20 cellular contexts compared by ENCODE assay signal in the genomic region with DNA sequence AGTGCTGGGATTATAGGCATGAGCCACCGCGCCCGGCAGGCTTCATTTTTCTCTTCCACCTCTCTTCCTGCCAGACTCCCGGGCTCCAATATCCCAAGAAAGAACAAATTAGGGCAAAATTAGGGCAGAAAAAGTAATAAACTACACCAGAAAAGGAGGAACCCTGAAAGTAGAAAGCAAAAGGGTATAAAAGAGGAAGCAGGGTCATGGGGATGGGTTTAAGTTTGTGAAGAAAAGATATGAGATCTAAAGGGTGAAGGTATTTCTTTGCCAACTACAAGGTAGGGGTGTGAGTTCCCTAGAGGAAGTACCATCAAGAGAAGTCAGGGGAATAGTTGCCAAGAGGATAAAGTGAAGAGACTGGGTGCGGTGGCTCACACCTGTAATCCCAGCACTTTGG. TPM values are rescaled to one million over a fixed set of nuclear protein-coding genes. Genes with fewer than 3 reads are reported as not detected.
DNase-seq lines count a peak whose midpoint lies in the region; ATAC-seq, FAIRE-seq and TF ChIP-seq lines count a peak whose summit lies in the region.
"Had no signal": no experiment of that assay in that cellular context is flagged by ENCODE, and none has a peak within 500 bp of the region (broad histone marks: within the 10 kb centered on the region; RNA-seq: fewer than 3 reads in every experiment).

No MANE protein-coding gene starts in this region.

- H3K9me1 ChIP-seq in endothelial cell of umbilical vein (replicated peaks; ENCODE audit: control insufficient read depth, extremely low read depth, insufficient read depth, low read length), result no peaks in the 10 kb centered on the region

- no peak overlapping the region for H2AFZ ChIP-seq in endothelial cell of umbilical vein (ENCODE audit: low read depth, low read length)

- peaks cover 14% of the 10 kb centered on the region for H3K4me1 ChIP-seq in endothelial cell of umbilical vein (ENCODE audit: control insufficient read depth, extremely low read depth, insufficient read depth, low read length)
- peaks cover 0 to 19% (median 3%) of the 10 kb centered on the region in 4 donors for H3K4me1 ChIP-seq in tibial nerve
- H3K4me1 ChIP-seq: adrenal gland had no signal

- H3K4me1 Mint-ChIP-seq in stimulated activated naive CD8-positive, alpha-beta T cell treated with anti-CD3 and anti-CD28 coated beads, Interleukin-15, Interleukin-2, amounts not matched to agents 100 ng/mL and 50 ng/mL, for 24 hours (ENCODE audit: low read depth), result peaks cover 66% of the 10 kb centered on the region

- 91 to 96% methylated on average over 5 of the region's 5 CpGs for WGBS in tibial nerve, 2 donors

- no peaks in the 10 kb centered on the region for H3K9me3 Mint-ChIP-seq in stimulated activated naive CD8-positive, alpha-beta T cell treated with anti-CD3 and anti-CD28 coated beads, Interleukin-15, Interleukin-2, amounts not matched to agents 100 ng/mL and 50 ng/mL, for 24 hours
- H3K9me3 Mint-ChIP-seq: stimulated activated naive CD8-positive, alpha-beta T cell treated with anti-CD3 and anti-CD28 coated beads, Interleukin-15, amount 100 ng/mL, for 72 hours; T-helper 1 cell treated with Interleukin-12 subunit alpha and Interleukin-12 subunit beta and Interleukin-4 antibody, amounts not matched to agents 30 μg/mL and 1 μg/mL, for 36 hours had no signal

- no TSS peak for BruUV-seq in endothelial cell of umbilical vein (replicated peaks; lab: Mats Ljungman, UMichigan)

- POLR2A ChIA-PET in endothelial cell of umbilical vein (lab: Charles Lee), result interaction anchor here (1.5 kb wide), 1 partner anchor 43 kb away, joined by 5 read pairs; the partner anchor contains the start of genes AP4B1 and DCLRE1B

- FAIRE-seq in endothelial cell of umbilical vein (lab: Jason Lieb, UNC), result no peak

- intact Hi-C loops in endothelial cell of umbilical vein (cut with micrococcal nuclease), result loop anchor here (1.0 kb wide), 2 partner anchors 44 to 68 kb away; partner anchors contain the start of genes DCLRE1B and HIPK1

- H3K9ac ChIP-seq in endothelial cell of umbilical vein (replicated peaks; ENCODE audit: extremely low read depth, insufficient read depth, low read length), result no peak overlapping the region

- no peak overlapping the region for H3K4me3 ChIP-seq in endothelial cell of umbilical vein (replicated peaks in 1 of 3; ENCODE audit: insufficient read depth in 1 of 3, low read depth in 1 of 3, low read length in 3 of 3)
- no peak overlapping the region for H3K4me3 ChIP-seq in tibial nerve
- H3K4me3 ChIP-seq: adrenal gland, skin epidermis had no signal

- H4K20me1 ChIP-seq in endothelial cell of umbilical vein (replicated peaks; ENCODE audit: control insufficient read depth, extremely low read depth, insufficient read depth, low read length), result no peaks in the 10 kb centered on the region

- H3K27me3 Mint-ChIP-seq in stimulated activated naive CD8-positive, alpha-beta T cell treated with anti-CD3 and anti-CD28 coated beads, Interleukin-15, Interleukin-2, amounts not matched to agents 100 ng/mL and 50 ng/mL, for 24 hours, result no peaks in the 10 kb centered on the region
- H3K27me3 Mint-ChIP-seq: stimulated activated naive CD8-positive, alpha-beta T cell treated with anti-CD3 and anti-CD28 coated beads, Interleukin-15, amount 100 ng/mL, for 72 hours had no signal

- peak overlapping the region; percentile 13 for H3K27ac Mint-ChIP-seq in stimulated activated naive CD8-positive, alpha-beta T cell treated with anti-CD3 and anti-CD28 coated beads, Interleukin-15, Interleukin-2, amounts not matched to agents 100 ng/mL and 50 ng/mL, for 24 hours
- H3K27ac Mint-ChIP-seq: T-helper 1 cell treated with Interleukin-12 subunit alpha and Interleukin-12 subunit beta and Interleukin-4 antibody, amounts not matched to agents 30 μg/mL and 1 μg/mL, for 36 hours had no signal

- H3K36me3 ChIP-seq in endothelial cell of umbilical vein (ENCODE audit: control insufficient read depth in 2 of 2, extremely low read depth in 1 of 2, insufficient read depth in 2 of 2, low read length in 2 of 2), result no peaks in the 10 kb centered on the region
- H3K36me3 ChIP-seq in tibial nerve, result no peaks in the 10 kb centered on the region
- H3K36me3 ChIP-seq: adrenal gland had no signal

- no peak for TF ChIP-seq EP300 in tibial nerve (IDR thresholded peaks at IDR 0.05)

- no peak for ATAC-seq in stimulated activated naive CD8-positive, alpha-beta T cell treated with anti-CD3 and anti-CD28 coated beads, Interleukin-15, Interleukin-2, amounts not matched to agents 100 U/mL and 50 U/mL, for 24 hours
- ATAC-seq in HG02870 (IDR thresholded peaks at IDR 0.05; ENCODE audit: unreplicated experiment), result no peak
- ATAC-seq: left lobe of liver; Panc1; stimulated activated naive CD8-positive, alpha-beta T cell treated with anti-CD3 and anti-CD28 coated beads, Interleukin-15, amount 100 ng/mL, for 72 hours had no signal

- CTCF ChIA-PET in endothelial cell of umbilical vein (lab: Charles Lee), result no interaction called here

- no peaks in the 10 kb centered on the region for H3K9me3 ChIP-seq in endothelial cell of umbilical vein (replicated peaks; ENCODE audit: control insufficient read depth, insufficient read depth, low read length)
- no peaks in the 10 kb centered on the region for H3K9me3 ChIP-seq in tibial nerve
- H3K9me3 ChIP-seq: adrenal gland had no signal

- no peaks in the 10 kb centered on the region for H3K79me2 ChIP-seq in endothelial cell of umbilical vein (ENCODE audit: control insufficient read depth, insufficient read depth, low read length)

- H3K36me3 Mint-ChIP-seq in stimulated activated naive CD8-positive, alpha-beta T cell treated with anti-CD3 and anti-CD28 coated beads, Interleukin-15, Interleukin-2, amounts not matched to agents 100 ng/mL and 50 ng/mL, for 24 hours (ENCODE audit: low read depth), result peaks cover 71% of the 10 kb centered on the region

- TF ChIP-seq CTCF in endothelial cell of umbilical vein (IDR thresholded peaks at IDR 0.05; ENCODE audit: extremely low read depth in 1 of 2, insufficient read depth in 1 of 2, low read depth in 1 of 2, low read length in 2 of 2) (no peak), tibial nerve (IDR thresholded peaks at IDR 0.05) (no peak)

- DNase-seq in stimulated activated naive CD8-positive, alpha-beta T cell treated with anti-CD3 and anti-CD28 coated beads, Interleukin-15, Interleukin-2, amounts not matched to agents 100 U/mL and 50 U/mL, for 24 hours, result no peak
- DNase-seq in SKM-1 treated with dmso at 0.1 percent for 144 hours (lab: John Stamatoyannopoulos, UW; ENCODE audit: unreplicated experiment) (peak; percentile 19), endothelial cell of umbilical vein (ENCODE audit: low read depth, low spot score) (no peak), NCI-H1417 (lab: John Stamatoyannopoulos, UW) (no peak), AG08395 (ENCODE audit: low spot score) (no peak), tibial nerve (ENCODE audit: low spot score in 2 of 2) (no peak)
- DNase-seq: activated CD4-positive, alpha-beta T cell treated with anti-CD3 and anti-CD28 coated beads for 1 hour; activated T-cell treated with anti-CD3 and anti-CD28 coated beads for 4 hours; adrenal gland; caudate nucleus; effector memory CD4-positive, alpha-beta T cell; NCI-H1694 treated with DMSO at 0.1 percent for 48 hours; stimulated activated naive CD8-positive, alpha-beta T cell treated with anti-CD3 and anti-CD28 coated beads, Interleukin-15, amount 100 ng/mL, for 72 hours had no signal

- TF ChIP-seq POLR2A in endothelial cell of umbilical vein (IDR thresholded peaks at IDR 0.05; ENCODE audit: low read depth, low read length) (no peak), tibial nerve (IDR thresholded peaks at IDR 0.05) (no peak)

- H3K4me3 Mint-ChIP-seq in stimulated activated naive CD8-positive, alpha-beta T cell treated with anti-CD3 and anti-CD28 coated beads, Interleukin-15, Interleukin-2, amounts not matched to agents 100 ng/mL and 50 ng/mL, for 24 hours, result no peak overlapping the region
- H3K4me3 Mint-ChIP-seq: stimulated activated naive CD8-positive, alpha-beta T cell treated with anti-CD3 and anti-CD28 coated beads, Interleukin-15, amount 100 ng/mL, for 72 hours; T-helper 1 cell treated with Interleukin-12 subunit alpha and Interleukin-12 subunit beta and Interleukin-4 antibody, amounts not matched to agents 30 μg/mL and 1 μg/mL, for 36 hours had no signal

- no peak overlapping the region for H3K4me2 ChIP-seq in endothelial cell of umbilical vein (ENCODE audit: insufficient read depth, low read length)

- H3K27ac ChIP-seq in endothelial cell of umbilical vein (ENCODE audit: insufficient read depth, low read depth, low read length) (peak overlapping the region; percentile 74), tibial nerve (no peak overlapping the region)
- H3K27ac ChIP-seq: adrenal gland had no signal

- dilution Hi-C loops in endothelial cell of umbilical vein (cut with MboI; ENCODE audit: extremely low pct_ligation_motif_present, low sequenced_read_pairs), result no loop called here

- H3K27me3 ChIP-seq in endothelial cell of umbilical vein (ENCODE audit: control insufficient read depth in 2 of 2, insufficient read depth in 2 of 2, low read length in 2 of 2), result no peaks in the 10 kb centered on the region
- no peaks in the 10 kb centered on the region for H3K27me3 ChIP-seq in tibial nerve
- H3K27me3 ChIP-seq: adrenal gland had no signal

RNA-seq across cellular contexts. Expression of gene PTPN22, which starts 9.9 kb away (rescaled TPM):
- not detected in 2 replicates for total RNA-seq in endothelial cell of umbilical vein
- polyA plus RNA-seq in endothelial cell of umbilical vein, result not detected in 2 replicates
- polyA plus RNA-seq in endothelial cell of umbilical vein (2011; cell fraction: cytosol; rRNA removed), result 0.05 and 0.08 TPM in 2 replicates
- polyA plus RNA-seq in endothelial cell of umbilical vein (2011; cell fraction: nucleus; rRNA removed), result 0.10 and 0.24 TPM in 2 replicates
- 3.7 and 6.4 TPM in 2 replicates for polyA plus RNA-seq in endothelial cell of umbilical vein (2012)
- 0.11 TPM in 1 of 2 replicates, not detected in the other for polyA minus RNA-seq in endothelial cell of umbilical vein
- not detected for polyA minus RNA-seq in endothelial cell of umbilical vein (2011; cell fraction: cytosol; rRNA and poly(A)+ RNA removed)
- polyA minus RNA-seq in endothelial cell of umbilical vein (2011; cell fraction: nucleus; rRNA and poly(A)+ RNA removed), result not detected in 2 replicates
- total RNA-seq in tibial nerve, result 1 to 10 TPM; 2.3 to 4.9 (median 3.5) TPM
- total RNA-seq: NCI-H460 had no signal

RNA-seq across cellular contexts. Expression of gene BCL2L15, which starts 25.7 kb away (rescaled TPM):
- total RNA-seq in endothelial cell of umbilical vein (0.29 and 1.3 TPM in 2 replicates), tibial nerve (under 1 TPM; 0.22 to 0.63 (median 0.35) TPM)
- 0.28 and 0.40 TPM in 2 replicates for polyA plus RNA-seq in endothelial cell of umbilical vein
- 0.06 and 0.15 TPM in 2 replicates for polyA plus RNA-seq in endothelial cell of umbilical vein (2011; cell fraction: cytosol; rRNA removed)
- 1.4 and 2.5 TPM in 2 replicates for polyA plus RNA-seq in endothelial cell of umbilical vein (2011; cell fraction: nucleus; rRNA removed)
- polyA plus RNA-seq in endothelial cell of umbilical vein (2012), result 0.05 TPM in 1 of 2 replicates, not detected in the other
- 0.22 and 0.32 TPM in 2 replicates for polyA minus RNA-seq in endothelial cell of umbilical vein
- polyA minus RNA-seq in endothelial cell of umbilical vein (2011; cell fraction: cytosol; rRNA and poly(A)+ RNA removed), result not detected
- 0.67 and 1.1 TPM in 2 replicates for polyA minus RNA-seq in endothelial cell of umbilical vein (2011; cell fraction: nucleus; rRNA and poly(A)+ RNA removed)

RNA-seq across cellular contexts. Expression of gene AP4B1, which starts 43.0 kb away (rescaled TPM):
- total RNA-seq in endothelial cell of umbilical vein (29.4 and 33.0 TPM in 2 replicates), tibial nerve (10 to 100 TPM; 22.1 to 39.9 (median 34.5) TPM)
- polyA plus RNA-seq in endothelial cell of umbilical vein, result 15.4 and 21.9 TPM in 2 replicates
- polyA plus RNA-seq in endothelial cell of umbilical vein (2011; cell fraction: cytosol; rRNA removed), result 16.8 and 18.6 TPM in 2 replicates
- polyA plus RNA-seq in endothelial cell of umbilical vein (2011; cell fraction: nucleus; rRNA removed), result 74.4 and 112 TPM in 2 replicates
- polyA plus RNA-seq in endothelial cell of umbilical vein (2012), result 19.7 and 24.7 TPM in 2 replicates
- 28.1 and 34.1 TPM in 2 replicates for polyA minus RNA-seq in endothelial cell of umbilical vein
- 10.9 TPM for polyA minus RNA-seq in endothelial cell of umbilical vein (2011; cell fraction: cytosol; rRNA and poly(A)+ RNA removed)
- 37.7 and 42.9 TPM in 2 replicates for polyA minus RNA-seq in endothelial cell of umbilical vein (2011; cell fraction: nucleus; rRNA and poly(A)+ RNA removed)

RNA-seq across cellular contexts. Expression of gene DCLRE1B, which starts 43.5 kb away (rescaled TPM):
- total RNA-seq in endothelial cell of umbilical vein (10.7 and 10.8 TPM in 2 replicates), tibial nerve (1 to 10 TPM; 3.5 to 7.2 (median 4.3) TPM)
- 5.6 and 6.1 TPM in 2 replicates for polyA plus RNA-seq in endothelial cell of umbilical vein
- polyA plus RNA-seq in endothelial cell of umbilical vein (2011; cell fraction: cytosol; rRNA removed), result 5.2 and 6.4 TPM in 2 replicates
- polyA plus RNA-seq in endothelial cell of umbilical vein (2011; cell fraction: nucleus; rRNA removed), result 2.7 and 2.8 TPM in 2 replicates
- 5.6 and 9.1 TPM in 2 replicates for polyA plus RNA-seq in endothelial cell of umbilical vein (2012)
- polyA minus RNA-seq in endothelial cell of umbilical vein, result 3.9 and 5.3 TPM in 2 replicates
- 9.9 TPM for polyA minus RNA-seq in endothelial cell of umbilical vein (2011; cell fraction: cytosol; rRNA and poly(A)+ RNA removed)
- 2.0 and 2.2 TPM in 2 replicates for polyA minus RNA-seq in endothelial cell of umbilical vein (2011; cell fraction: nucleus; rRNA and poly(A)+ RNA removed)

RNA-seq across cellular contexts. Expression of gene RSBN1, which starts 49.4 kb away (rescaled TPM):
- total RNA-seq in endothelial cell of umbilical vein (10.8 and 13.4 TPM in 2 replicates), tibial nerve (10 to 100 TPM; 18.9 to 33.9 (median 28.7) TPM)
- 3.5 and 4.0 TPM in 2 replicates for polyA plus RNA-seq in endothelial cell of umbilical vein
- polyA plus RNA-seq in endothelial cell of umbilical vein (2011; cell fraction: cytosol; rRNA removed), result 3.9 and 4.3 TPM in 2 replicates
- 8.4 and 10.5 TPM in 2 replicates for polyA plus RNA-seq in endothelial cell of umbilical vein (2011; cell fraction: nucleus; rRNA removed)
- 6.1 and 7.7 TPM in 2 replicates for polyA plus RNA-seq in endothelial cell of umbilical vein (2012)
- 10.4 and 15.9 TPM in 2 replicates for polyA minus RNA-seq in endothelial cell of umbilical vein
- 12.6 TPM for polyA minus RNA-seq in endothelial cell of umbilical vein (2011; cell fraction: cytosol; rRNA and poly(A)+ RNA removed)
- 12.1 and 15.1 TPM in 2 replicates for polyA minus RNA-seq in endothelial cell of umbilical vein (2011; cell fraction: nucleus; rRNA and poly(A)+ RNA removed)
